ENCODE assay signal across 9 cellular contexts in genomic region chr21:36502365-36502764, GRCh38. TPM values are rescaled to one million over a fixed set of nuclear protein-coding genes. Genes with fewer than 3 reads are reported as not detected.
"Had no signal": no experiment of that assay in that cellular context is flagged by ENCODE, and none has a peak within 500 bp of the region (broad histone marks: within the 10 kb centered on the region; RNA-seq: fewer than 3 reads in every experiment).

No MANE protein-coding gene starts in this region.

- H3K4me3 ChIP-seq: K562 had no signal

- ATAC-seq: HepG2, K562 had no signal

- H3K27ac ChIP-seq: HL-60, KMS-11 had no signal

- DNase-seq: IMR-90, KBM-7, KG1 had no signal

RNA-seq across cellular contexts. Expression of gene CLDN14, which starts 22.4 kb away (rescaled TPM):
- total RNA-seq: HT-29, HT1080, IMR-90, K562 had no signal
